In genomic region chr1:200172311-200172710, GRCh38 we compare ENCODE assay signal across 24 cellular contexts.
DNase-seq lines count a peak whose midpoint lies in the region; ATAC-seq and TF ChIP-seq lines count a peak whose summit lies in the region.
"Had no signal": no experiment of that assay in that cellular context is flagged by ENCODE, and none has a peak within 500 bp of the region (broad histone marks: within the 10 kb centered on the region; RNA-seq: fewer than 3 reads in every experiment).

No MANE protein-coding gene starts in this region.

- H3K9me3 Mint-ChIP-seq in activated naive CD4-positive, alpha-beta T cell treated with anti-CD3 and anti-CD28 coated beads, Interleukin-2, amount 50 U/mL, for 72 hours: no peaks in the 10 kb centered on the region
- H3K9me3 Mint-ChIP-seq: CD8-positive, alpha-beta T cell; mesothelial cell of epicardium; natural killer cell treated with Interleukin-12 subunit alpha and Interleukin-12 subunit beta and Interleukin-15 and Interleukin-18, amount 100 ng/mL, for 72 hours; T-helper 2 cell treated with Interferon-gamma antibody and Interleukin-4, amounts not matched to agents 5 μg/mL and 100 μg/mL, for 36 hours had no signal

- TF ChIP-seq CTCF in WI38 (IDR thresholded peaks at IDR 0.05; ENCODE audit: low read depth, low read length) (no peak), foreskin keratinocyte (conservative IDR thresholded peaks at IDR 0.05) (no peak)

- H3K36me3 Mint-ChIP-seq in activated naive CD4-positive, alpha-beta T cell treated with anti-CD3 and anti-CD28 coated beads, Interleukin-2, amount 50 U/mL, for 72 hours: no peaks in the 10 kb centered on the region
- H3K36me3 Mint-ChIP-seq: CD8-positive, alpha-beta T cell; mesothelial cell of epicardium; natural killer cell treated with Interleukin-12 subunit alpha and Interleukin-12 subunit beta and Interleukin-15 and Interleukin-18, amount 100 ng/mL, for 72 hours had no signal

- peak overlapping the region; percentile 16 for H2AFZ ChIP-seq in ACC112 (ENCODE audit: low read length, unreplicated experiment)

- H3K27me3 ChIP-seq in ACC112 (ENCODE audit: insufficient read depth, low read length) (no peaks in the 10 kb centered on the region), foreskin keratinocyte (no peaks in the 10 kb centered on the region)
- H3K27me3 ChIP-seq: body of pancreas, upper lobe of right lung had no signal

- no peaks in the 10 kb centered on the region for H3K36me3 ChIP-seq in ACC112 (ENCODE audit: insufficient read depth, low read length)
- H3K36me3 ChIP-seq: upper lobe of right lung had no signal

- H3K27ac Mint-ChIP-seq in activated naive CD4-positive, alpha-beta T cell treated with anti-CD3 and anti-CD28 coated beads, Interleukin-2, amount 50 U/mL, for 72 hours: no peak overlapping the region
- H3K27ac Mint-ChIP-seq: activated CD8-positive, alpha-beta T cell treated with anti-CD3 and anti-CD28 coated beads, Interleukin-2, amount 10 ng/mL, durations not matched to agents 7 days and 5 days; CD8-positive, alpha-beta T cell; mesothelial cell of epicardium; natural killer cell treated with Interleukin-12 subunit alpha and Interleukin-12 subunit beta and Interleukin-15 and Interleukin-18, amount 100 ng/mL, for 72 hours; T-helper 2 cell treated with Interferon-gamma antibody and Interleukin-4, amounts not matched to agents 5 μg/mL and 100 μg/mL, for 36 hours had no signal

- DNase-seq in HS-27A (ENCODE audit: low read depth): peak; percentile 26
- DNase-seq in foreskin keratinocyte: peak in 1 of 2 donors; percentile 55
- no peak for DNase-seq in activated naive CD4-positive, alpha-beta T cell treated with anti-CD3 and anti-CD28 coated beads, Interleukin-2, amount 50 U/mL, for 72 hours (ENCODE audit: low spot score in 2 of 2)
- DNase-seq in NCI-H2171 treated with DMSO at 0.1 percent for 48 hours (lab: John Stamatoyannopoulos, UW): no peak
- DNase-seq: activated CD8-positive, alpha-beta T cell treated with anti-CD3 and anti-CD28 coated beads, Interleukin-2, amount 10 ng/mL, durations not matched to agents 7 days and 5 days; activated naive CD4-positive, alpha-beta T cell treated with anti-CD3 and anti-CD28 coated beads, Interleukin-2, amount 50 U/mL, for 16 hours; activated T-cell treated with anti-CD3 and anti-CD28 coated beads, Interleukin-2, amount 50 U/mL, for 48 hours; body of pancreas; CD8-positive, alpha-beta T cell; DMS53; foreskin melanocyte; left colon; NCI-H1417 treated with DMSO at 0.1 percent for 48 hours; OCI-M1; stimulated activated CD4-positive, alpha-beta T cell treated with anti-CD3 and anti-CD28 coated beads, Interleukin-4, amount 100 ng/mL, for 1 hour; upper lobe of right lung had no signal

- H3K27ac ChIP-seq in ACC112 (ENCODE audit: low read depth, low read length): 0 out of 2 replicates have a peak overlapping the region, but pooled peaks have one; percentile 19
- H3K27ac ChIP-seq in foreskin keratinocyte: no peak overlapping the region
- H3K27ac ChIP-seq: skin epidermis, upper lobe of right lung had no signal

- peak overlapping the region; percentile 9; the same call in 1 of the 2 replicates for H3K4me3 ChIP-seq in ACC112 (ENCODE audit: low read depth, low read length)
- H3K4me3 ChIP-seq in WI38 (ENCODE audit: low read depth, low read length): 0 out of 2 replicates have a peak overlapping the region, but pooled peaks have one; percentile 9
- H3K4me3 ChIP-seq: body of pancreas, skin epidermis, upper lobe of right lung had no signal

- no peaks in the 10 kb centered on the region for H3K79me2 ChIP-seq in ACC112 (ENCODE audit: control insufficient read depth, insufficient read depth, low read length, unreplicated experiment)

- H3K4me1 ChIP-seq in ACC112 (ENCODE audit: control insufficient read depth, insufficient read depth, low read length, unreplicated experiment): peaks cover 22% of the 10 kb centered on the region
- peaks cover 9% of the 10 kb centered on the region for H3K4me1 ChIP-seq in foreskin keratinocyte
- H3K4me1 ChIP-seq: upper lobe of right lung had no signal

- peak; percentile 68 for ATAC-seq in foreskin keratinocyte
- no peak for ATAC-seq in activated naive CD4-positive, alpha-beta T cell treated with anti-CD3 and anti-CD28 coated beads, Interleukin-2, amount 50 U/mL, for 72 hours
- ATAC-seq in GM19397 (IDR thresholded peaks at IDR 0.05; ENCODE audit: unreplicated experiment): no peak
- no peak for ATAC-seq in HG02884 (IDR thresholded peaks at IDR 0.05; ENCODE audit: unreplicated experiment)
- ATAC-seq: activated CD8-positive, alpha-beta T cell treated with anti-CD3 and anti-CD28 coated beads, Interleukin-2, amount 10 ng/mL, durations not matched to agents 7 days and 5 days; body of pancreas; CD8-positive, alpha-beta T cell; left colon; natural killer cell treated with Interleukin-12 subunit alpha and Interleukin-12 subunit beta and Interleukin-15 and Interleukin-18, amount 100 ng/mL, for 72 hours; upper lobe of right lung had no signal
